ENCODE assay signal across 9 cellular contexts in the genomic region with DNA sequence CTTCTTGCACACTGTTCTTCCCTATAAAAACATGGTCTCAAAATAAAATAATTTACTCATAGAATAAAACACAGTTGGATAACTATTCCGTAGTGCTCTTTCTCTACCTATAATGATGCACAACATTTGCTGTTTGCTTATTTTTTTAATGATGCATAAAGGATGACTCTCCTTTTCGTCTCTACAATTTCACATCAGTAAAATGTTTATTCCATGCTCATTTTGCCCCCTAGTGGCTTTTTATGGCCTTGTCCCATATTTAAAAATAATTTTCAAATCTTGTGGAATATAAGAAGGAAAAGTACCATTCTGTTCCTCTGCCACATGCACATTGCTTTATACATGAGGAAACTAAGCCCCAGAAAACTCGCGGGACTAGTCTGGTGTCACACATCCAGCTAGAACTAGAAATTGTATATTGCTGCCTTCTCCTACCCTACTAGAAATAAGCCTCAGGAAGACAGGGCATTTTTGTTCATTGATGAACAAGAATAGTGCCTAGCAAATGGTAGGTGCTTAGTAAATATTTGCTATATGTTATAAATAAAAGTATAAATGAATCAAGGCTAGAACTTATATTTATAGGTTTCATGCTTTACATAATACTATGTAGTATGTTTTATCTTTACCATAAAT. TPM values are rescaled to one million over a fixed set of nuclear protein-coding genes. Genes with fewer than 3 reads are reported as not detected.
DNase-seq lines count a peak whose midpoint lies in the region; ATAC-seq and TF ChIP-seq lines count a peak whose summit lies in the region.
"Had no signal": no experiment of that assay in that cellular context is flagged by ENCODE, and none has a peak within 500 bp of the region (broad histone marks: within the 10 kb centered on the region; RNA-seq: fewer than 3 reads in every experiment).

No MANE protein-coding gene starts in this region.

- H3K27me3 ChIP-seq in body of pancreas = no peaks in the 10 kb centered on the region

- H3K27ac ChIP-seq in body of pancreas = no peak overlapping the region

- 5 to 9% methylated on average over 4 of the region's 4 CpGs for WGBS in body of pancreas, 2 donors

- TF ChIP-seq POLR2A in body of pancreas (IDR thresholded peaks at IDR 0.05) = no peak

- ATAC-seq in body of pancreas (peak; percentile 42), GM21576 (IDR thresholded peaks at IDR 0.05; ENCODE audit: unreplicated experiment) (no peak)

- no peak overlapping the region for H3K4me3 ChIP-seq in body of pancreas

- intact Hi-C loops in body of pancreas (cut with DNase I) = no loop called here

- TF ChIP-seq CTCF in body of pancreas (IDR thresholded peaks at IDR 0.05) = peak; percentile 9 to 81 (median 59)

- DNase-seq in NCI-H1105 treated with DMSO at 0.1 percent for 48 hours (lab: John Stamatoyannopoulos, UW) = peak; percentile 30
- DNase-seq in NCI-H1105 (lab: John Stamatoyannopoulos, UW) = no peak
- peak; percentile 11 for DNase-seq in NCI-H1092 (lab: John Stamatoyannopoulos, UW)
- DNase-seq in body of pancreas = no peak
- DNase-seq in medulla oblongata (ENCODE audit: extremely low spot score) = peak; percentile 36
- no peak for DNase-seq in effector CD4-positive, alpha-beta T cell
- no peak for DNase-seq in GM19240 (ENCODE audit: insufficient read length, low spot score)

- H3K36me3 ChIP-seq in body of pancreas (replicated peaks in 1 of 2; ENCODE audit: insufficient read depth in 1 of 2, low read depth in 2 of 2) = no peaks in the 10 kb centered on the region

- no peaks in the 10 kb centered on the region for H3K4me1 ChIP-seq in body of pancreas

- no peaks in the 10 kb centered on the region for H3K9me3 ChIP-seq in body of pancreas

RNA-seq across cellular contexts. Expression of a gene that starts 12.7 kb away (rescaled TPM):
- 1 to 10 TPM; 3.4 to 4.3 TPM for total RNA-seq in body of pancreas
- total RNA-seq: T-helper 1 cell treated with Interleukin-12 subunit alpha and Interleukin-12 subunit beta and Interleukin-4 antibody, amounts not matched to agents 30 ng/mL and 1 ng/mL, for 36 hours had no signal

RNA-seq across cellular contexts. Expression of a gene that starts 12.9 kb away (rescaled TPM):
- 10 to 100 TPM; 18.9 to 20.4 TPM for total RNA-seq in body of pancreas

Comparison
In these comparisons a context has a peak if more than half of its experiments do, and no peak if none do; other contexts are left out.
1. DNase-seq: peak in NCI-H1105 treated with DMSO at 0.1 percent for 48 hours (single experiment), NCI-H1092 (single experiment) and medulla oblongata (single experiment); none in NCI-H1105 (single experiment), body of pancreas (0 of 4), effector CD4-positive, alpha-beta T cell (single experiment) and GM19240 (single experiment).